15 cellular contexts compared by ENCODE assay signal in the genomic region with DNA sequence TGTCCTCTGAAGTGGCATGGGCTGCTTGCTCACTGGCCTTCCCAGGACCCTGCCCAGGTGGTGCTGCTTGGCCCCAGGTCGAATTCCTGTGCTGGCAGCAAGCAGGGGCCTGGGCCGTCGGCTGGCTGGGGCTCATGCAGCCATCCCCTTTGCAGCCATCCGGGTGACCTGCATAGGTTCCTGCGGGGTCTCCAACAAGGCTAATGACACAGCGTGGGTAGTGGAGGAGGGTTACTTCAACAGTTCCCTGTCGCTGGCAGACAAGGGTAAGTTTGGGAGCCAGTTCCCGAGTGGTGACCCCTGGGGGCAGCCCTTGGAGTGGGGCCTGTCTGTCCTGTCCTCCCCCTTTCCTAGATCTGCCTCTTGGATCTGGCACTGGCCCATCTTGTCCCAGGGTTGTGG. TPM values are rescaled to one million over a fixed set of nuclear protein-coding genes. Genes with fewer than 3 reads are reported as not detected.
DNase-seq lines count a peak whose midpoint lies in the region; ATAC-seq and TF ChIP-seq lines count a peak whose summit lies in the region.
"Had no signal": no experiment of that assay in that cellular context is flagged by ENCODE, and none has a peak within 500 bp of the region (broad histone marks: within the 10 kb centered on the region; RNA-seq: fewer than 3 reads in every experiment).

No MANE protein-coding gene starts in this region.

- intact Hi-C loops in posterior cingulate gyrus (cut with DNase I), result no loop called here

- H3K4me1 ChIP-seq in ACC112 (ENCODE audit: control insufficient read depth, insufficient read depth, low read length, unreplicated experiment), result peaks cover 28% of the 10 kb centered on the region
- H3K4me1 ChIP-seq in parathyroid adenoma, result peaks cover 7% of the 10 kb centered on the region

- H3K9ac ChIP-seq in parathyroid adenoma, result no peak overlapping the region

- H3K36me3 ChIP-seq in ACC112 (ENCODE audit: insufficient read depth, low read length) (0 out of 2 replicates have a peak, but pooled peaks cover 7% of the 10 kb centered on the region), parathyroid adenoma (ENCODE audit: control insufficient read depth, insufficient read depth, low read length) (no peaks in the 10 kb centered on the region)

- H2AFZ ChIP-seq in ACC112 (ENCODE audit: low read length, unreplicated experiment), result no peak overlapping the region
- H2AFZ ChIP-seq in parathyroid adenoma, result no peak overlapping the region

- H3K27me3 ChIP-seq in ACC112 (ENCODE audit: insufficient read depth, low read length), result no peaks in the 10 kb centered on the region
- no peaks in the 10 kb centered on the region for H3K27me3 ChIP-seq in parathyroid adenoma (ENCODE audit: control insufficient read depth, insufficient read depth, low read length)
- H3K27me3 ChIP-seq: gastrocnemius medialis had no signal

- H3K4me3 ChIP-seq in ACC112 (ENCODE audit: low read depth, low read length) (no peak overlapping the region), LNCaP clone FGC (ENCODE audit: low read depth, low read length) (peak overlapping the region; percentile 19; the same call in 1 of the 2 replicates), epithelial cell of esophagus (ENCODE audit: low read length) (peak overlapping the region; percentile 51), parathyroid adenoma (ENCODE audit: low read depth, low read length) (peak overlapping the region; percentile 42)
- H3K4me3 ChIP-seq: gastrocnemius medialis, thoracic aorta had no signal

- DNase-seq in LNCaP clone FGC (ENCODE audit: low read depth) (no peak), epithelial cell of esophagus (ENCODE audit: low read depth) (no peak), posterior cingulate gyrus (no peak), NCI-H1930 (lab: John Stamatoyannopoulos, UW) (no peak)
- DNase-seq: activated CD4-positive, alpha-beta T cell treated with anti-CD3 and anti-CD28 coated beads, Interleukin-2, amount 50 U/mL, for 1 hour; activated effector memory CD4-positive, alpha-beta T cell treated with anti-CD3 and anti-CD28 coated beads, Interleukin-2, amount 50 U/mL, for 16 hours; AML-193; NCI-H1436 treated with DMSO at 0.1 percent for 48 hours; NCI-H82 had no signal

- ATAC-seq in esophagus mucosa (no peak), HG02885 (IDR thresholded peaks at IDR 0.05; ENCODE audit: poor library complexity, unreplicated experiment) (no peak)

- H3K27ac ChIP-seq in ACC112 (ENCODE audit: low read depth, low read length), result peak overlapping the region; percentile 71
- H3K27ac ChIP-seq in parathyroid adenoma, result peak overlapping the region; percentile 61

- H3K79me2 ChIP-seq in ACC112 (ENCODE audit: control insufficient read depth, insufficient read depth, low read length, unreplicated experiment) (peaks cover 14% of the 10 kb centered on the region), parathyroid adenoma (peaks cover 7% of the 10 kb centered on the region)

- H3K4me2 ChIP-seq in parathyroid adenoma (ENCODE audit: low read length), result peak overlapping the region; percentile 65

- TF ChIP-seq CTCF in LNCaP clone FGC (IDR thresholded peaks at IDR 0.05; ENCODE audit: control insufficient read depth, extremely low read depth, insufficient read depth), result no peak
- TF ChIP-seq CTCF in epithelial cell of esophagus (IDR thresholded peaks at IDR 0.05; ENCODE audit: insufficient read depth, low read depth, low read length, missing control alignments), result no peak
- no peak for TF ChIP-seq CTCF in parathyroid adenoma (IDR thresholded peaks at IDR 0.05)

- H3K9me3 ChIP-seq in parathyroid adenoma (ENCODE audit: control insufficient read depth, low read length), result no peaks in the 10 kb centered on the region
- H3K9me3 ChIP-seq: gastrocnemius medialis, thoracic aorta had no signal

RNA-seq across cellular contexts. Expression of a gene that starts 6.1 kb away (rescaled TPM):
- 48.0 TPM for total RNA-seq in esophagus mucosa

RNA-seq across cellular contexts. Expression of a gene that starts 7.3 kb away (rescaled TPM):
- total RNA-seq in esophagus mucosa, result 49.7 TPM

RNA-seq across cellular contexts. Expression of a gene that starts 22.4 kb away (rescaled TPM):
- 21.5 TPM for total RNA-seq in esophagus mucosa

RNA-seq across cellular contexts. Expression of a gene that starts 34.0 kb away (rescaled TPM):
- total RNA-seq in esophagus mucosa, result 12.6 TPM
